ENCODE assay signal across 1 cellular context in genomic region chr1:48753293-48753692, GRCh38.
TF ChIP-seq lines count a peak whose summit lies in the region.

No MANE protein-coding gene starts in this region.

TF ChIP-seq in HepG2, 621 proteins besides CTCF, POLR2A, EP300 and RAD21:
- TF ChIP-seq ZNF569 (CRISPR knock-in tag; IDR thresholded peaks at IDR 0.05; ENCODE audit: borderline replicate concordance) (no peak), ZNF792 (CRISPR knock-in tag; IDR thresholded peaks at IDR 0.05) (no peak), NFE2L2 (IDR thresholded peaks at IDR 0.05; ENCODE audit: low read length) (no peak), MIER2 (CRISPR knock-in tag; IDR thresholded peaks at IDR 0.05) (peak; percentile 73; the same call in 1 of the 2 replicates), JDP2 (CRISPR knock-in tag; IDR thresholded peaks at IDR 0.05; ENCODE audit: borderline replicate concordance) (no peak), ATF6 (CRISPR knock-in tag; conservative IDR thresholded peaks at IDR 0.05) (no peak), MAFK (conservative IDR thresholded peaks at IDR 0.05 in 1 of 2, IDR thresholded peaks at IDR 0.05 in 1 of 2; ENCODE audit: low read length in 2 of 2) (0 out of 4 replicates have a peak, but pooled peaks of 1 of the 2 experiments have one; percentile 18), ZNF510 (CRISPR knock-in tag; IDR thresholded peaks at IDR 0.05; ENCODE audit: low read depth) (no peak), REST (IDR thresholded peaks at IDR 0.05; ENCODE audit: borderline replicate concordance in 1 of 2, low read depth in 1 of 2, low read length in 2 of 2) (peak in 1 of 2 experiments; percentile 87; a peak in 3 of 4 replicates), ZNF337 (CRISPR knock-in tag; IDR thresholded peaks at IDR 0.05; ENCODE audit: borderline replicate concordance, low read depth) (no peak), HNF4A (CRISPR knock-in tag; IDR thresholded peaks at IDR 0.05) (peak; percentile 25; the same call in 1 of the 2 replicates), KIAA2018 (CRISPR knock-in tag; IDR thresholded peaks at IDR 0.05; ENCODE audit: borderline replicate concordance) (no peak), ZBTB10 (CRISPR knock-in tag; IDR thresholded peaks at IDR 0.05; ENCODE audit: borderline replicate concordance) (no peak), PBX2 (CRISPR knock-in tag; IDR thresholded peaks at IDR 0.05) (no peak), TCF7 (IDR thresholded peaks at IDR 0.05; ENCODE audit: low read depth) (0 out of 2 replicates have a peak, but pooled peaks have one; percentile 15), RCOR2 (CRISPR knock-in tag; IDR thresholded peaks at IDR 0.05) (no peak), MYNN (CRISPR knock-in tag; IDR thresholded peaks at IDR 0.05; ENCODE audit: low read depth) (no peak), HNF4G (IDR thresholded peaks at IDR 0.05; ENCODE audit: borderline replicate concordance, low read depth, low read length) (peak; percentile 32; the same call in 1 of the 2 replicates), HNF4G (CRISPR knock-in tag; IDR thresholded peaks at IDR 0.05; ENCODE audit: borderline replicate concordance, low read depth) (no peak), NR2F2 (IDR thresholded peaks at IDR 0.05; ENCODE audit: borderline replicate concordance, low read depth) (no peak), SRSF4 (IDR thresholded peaks at IDR 0.05; ENCODE audit: low read depth, low read length, poor library complexity, severe bottlenecking) (no peak), ZNF230 (CRISPR knock-in tag; IDR thresholded peaks at IDR 0.05) (no peak)
TF ChIP-seq in HepG2: peak in this region for 6.
